ENCODE assay signal across 8 cellular contexts in genomic region chr6:168884646-168885086, GRCh38.
DNase-seq lines count a peak whose midpoint lies in the region; ATAC-seq and TF ChIP-seq lines count a peak whose summit lies in the region.

No MANE protein-coding gene starts in this region.

- peak; percentile 73 for TF ChIP-seq CTCF in cardiac fibroblast (IDR thresholded peaks at IDR 0.05; ENCODE audit: low read depth, low read length)

- H3K4me3 ChIP-seq in cardiac fibroblast (replicated peaks in 1 of 2; ENCODE audit: low read depth in 2 of 2, low read length in 2 of 2): peak overlapping the region in 1 of 2 donors; percentile 30

- peak; percentile 77 for ATAC-seq in GM21737 (IDR thresholded peaks at IDR 0.05; ENCODE audit: unreplicated experiment)

- DNase-seq in DMS153 treated with DMSO at 0.1 percent for 48 hours (lab: John Stamatoyannopoulos, UW; ENCODE audit: unreplicated experiment) (peak; percentile 49), NCI-H1105 (lab: John Stamatoyannopoulos, UW) (peak; percentile 76), cardiac fibroblast (ENCODE audit: low read depth in 2 of 2) (peak; percentile 62 to 65), kidney tubule cell (ENCODE audit: low spot score) (peak; percentile 72), NCI-H446 treated with DMSO at 0.1 percent for 48 hours (lab: John Stamatoyannopoulos, UW) (no peak)
- peak; percentile 42 for DNase-seq in activated CD4-positive, CD25-positive, alpha-beta regulatory T cell treated with anti-CD3 and anti-CD28 coated beads, Interleukin-2, amount 50 U/mL, for 16 hours (ENCODE audit: low read depth, low spot score)
- peak; percentile 82 to 83 for DNase-seq in stimulated activated CD4-positive, alpha-beta T cell treated with anti-CD3 and anti-CD28 coated beads, Interleukin-2, amount 100 ng/mL, for 24 hours
